31 cellular contexts compared by ENCODE assay signal in the genomic region with DNA sequence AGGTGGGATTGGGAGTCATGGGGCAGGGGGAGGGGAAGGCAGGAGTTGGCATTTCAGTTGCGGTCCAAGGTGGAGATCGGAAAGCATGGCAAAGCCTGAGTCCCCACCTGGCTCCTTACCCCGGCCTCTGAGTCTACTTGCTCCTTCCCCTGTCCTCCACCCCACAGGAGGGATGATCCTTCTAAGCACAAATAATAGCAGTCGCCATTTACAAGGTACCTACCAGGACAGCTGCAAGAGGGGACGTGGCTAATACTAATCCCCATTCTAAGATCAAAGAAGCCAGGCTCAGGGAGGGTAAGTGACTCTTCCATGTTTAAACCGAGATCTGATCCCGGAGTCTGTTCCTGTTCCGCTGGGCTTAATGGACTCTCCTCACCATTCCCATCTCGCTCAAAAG.
"Had no signal": no experiment of that assay in that cellular context is flagged by ENCODE, and none has a peak within 500 bp of the region (broad histone marks: within the 10 kb centered on the region; RNA-seq: fewer than 3 reads in every experiment).

No MANE protein-coding gene starts in this region.

- FAIRE-seq: astrocyte, bronchial epithelial cell had no signal

- H3K4me1 ChIP-seq: gastrocnemius medialis, heart left ventricle had no signal

- H3K9me3 Mint-ChIP-seq: activated CD8-positive, alpha-beta T cell treated with anti-CD3 and anti-CD28 coated beads for 36 hours; activated T-cell treated with anti-CD3 and anti-CD28 coated beads, Interleukin-2, amount 50 U/mL, for 4 hours; activated T-helper 17 cell treated with anti-CD3 and anti-CD28 coated beads, Interleukin-2, amount 50 U/mL, for 72 hours; central memory CD8-positive, alpha-beta T cell; dendritic cell treated with granulocyte-macrophage colony-stimulating factor and Interleukin-4, amounts not matched to agents 40 ng/mL and 50 ng/mL, for 4 days had no signal

- H3K36me3 ChIP-seq: brain microvascular endothelial cell, gastrocnemius medialis, heart left ventricle had no signal

- H3K27me3 ChIP-seq: brain microvascular endothelial cell, dorsolateral prefrontal cortex, foreskin keratinocyte, gastrocnemius medialis, heart left ventricle had no signal

- H3K36me3 Mint-ChIP-seq: WTC11 had no signal

- DNase-seq: activated CD4-positive, alpha-beta T cell treated with anti-CD3 and anti-CD28 coated beads for 1 hour; activated CD4-positive, alpha-beta T cell treated with anti-CD3 and anti-CD28 coated beads for 48 hours; activated CD4-positive, alpha-beta T cell treated with anti-CD3 and anti-CD28 coated beads, Interleukin-2, amount 50 U/mL, for 1 hour; activated CD4-positive, alpha-beta T cell treated with anti-CD3 and anti-CD28 coated beads, Interleukin-2, amount 50 U/mL, for 48 hours; activated CD8-positive, alpha-beta memory T cell treated with anti-CD3 and anti-CD28 coated beads for 24 hours; activated CD8-positive, alpha-beta T cell treated with anti-CD3 and anti-CD28 coated beads for 36 hours; activated effector memory CD4-positive, alpha-beta T cell treated with Interleukin-2 at 50 U/mL for 16 hours; activated gamma-delta T cell treated with Interleukin-2 at 50 U/mL for 16 hours; activated naive CD4-positive, alpha-beta T cell treated with anti-CD3 and anti-CD28 coated beads, Interleukin-2, amount 50 U/mL, for 16 hours; activated naive CD4-positive, alpha-beta T cell treated with Interleukin-2 at 50 U/mL for 16 hours; activated T-cell treated with anti-CD3 and anti-CD28 coated beads, Interleukin-2, amount 50 U/mL, for 4 hours; amniotic stem cell; anterior cingulate cortex; brain microvascular endothelial cell; dorsolateral prefrontal cortex; effector memory CD4-positive, alpha-beta T cell; endodermal cell; foreskin keratinocyte; gastrocnemius medialis; glutamatergic neuron; heart left ventricle; T-helper 2 cell had no signal

- H3K27me3 Mint-ChIP-seq: activated CD8-positive, alpha-beta T cell treated with anti-CD3 and anti-CD28 coated beads for 36 hours; activated naive CD8-positive, alpha-beta T cell; activated T-helper 17 cell treated with anti-CD3 and anti-CD28 coated beads, Interleukin-2, amount 50 U/mL, for 72 hours; central memory CD8-positive, alpha-beta T cell; dendritic cell treated with granulocyte-macrophage colony-stimulating factor and Interleukin-4, amounts not matched to agents 40 ng/mL and 50 ng/mL, for 4 days had no signal

- ATAC-seq: activated CD8-positive, alpha-beta T cell treated with anti-CD3 and anti-CD28 coated beads for 36 hours; activated T-cell treated with anti-CD3 and anti-CD28 coated beads, Interleukin-2, amount 50 U/mL, for 4 hours; activated T-helper 17 cell treated with anti-CD3 and anti-CD28 coated beads, Interleukin-2, amount 50 U/mL, for 72 hours; esophagus mucosa; foreskin keratinocyte; gastrocnemius medialis; heart left ventricle; WTC11 had no signal

- H3K27ac Mint-ChIP-seq: activated CD8-positive, alpha-beta T cell treated with anti-CD3 and anti-CD28 coated beads for 36 hours; activated naive CD8-positive, alpha-beta T cell; activated T-helper 17 cell treated with anti-CD3 and anti-CD28 coated beads, Interleukin-2, amount 50 U/mL, for 72 hours; dendritic cell treated with granulocyte-macrophage colony-stimulating factor and Interleukin-4, amounts not matched to agents 40 ng/mL and 50 ng/mL, for 4 days; endodermal cell; WTC11 had no signal

- H3K27ac ChIP-seq: brain microvascular endothelial cell, coronary artery, dorsolateral prefrontal cortex, foreskin keratinocyte, gastrocnemius medialis, heart left ventricle had no signal

- H3K4me1 Mint-ChIP-seq: central memory CD8-positive, alpha-beta T cell; endodermal cell; WTC11 had no signal

- H3K9me3 ChIP-seq: gastrocnemius medialis, heart left ventricle had no signal

- H3K4me3 Mint-ChIP-seq: activated CD8-positive, alpha-beta T cell treated with anti-CD3 and anti-CD28 coated beads for 36 hours; activated naive CD8-positive, alpha-beta T cell; activated T-cell treated with anti-CD3 and anti-CD28 coated beads, Interleukin-2, amount 50 U/mL, for 4 hours; activated T-helper 17 cell treated with anti-CD3 and anti-CD28 coated beads, Interleukin-2, amount 50 U/mL, for 72 hours; central memory CD8-positive, alpha-beta T cell; dendritic cell treated with granulocyte-macrophage colony-stimulating factor and Interleukin-4, amounts not matched to agents 40 ng/mL and 50 ng/mL, for 4 days; endodermal cell; WTC11 had no signal

- H3K4me3 ChIP-seq: coronary artery, dorsolateral prefrontal cortex, gastrocnemius medialis, heart left ventricle had no signal
